8 cellular contexts compared by ENCODE assay signal in genomic region chr2:193963472-193964119, GRCh38.
A peak's percentile ranks its signal among the peaks of the same experiment; 100 is the strongest.
DNase-seq lines count a peak whose midpoint lies in the region; ATAC-seq, FAIRE-seq and TF ChIP-seq lines count a peak whose summit lies in the region.

No MANE protein-coding gene starts in this region.

- H3K79me2 ChIP-seq in HepG2 (ENCODE audit: insufficient read depth, low read length) (no peaks in the 10 kb centered on the region), keratinocyte (ENCODE audit: control insufficient read depth, insufficient read depth, low read length) (no peaks in the 10 kb centered on the region)

- no peak for TF ChIP-seq POLR2A in HepG2 (IDR thresholded peaks at IDR 0.05; ENCODE audit: insufficient read depth in 1 of 2, low read depth in 2 of 2, low read length in 2 of 2)
- TF ChIP-seq POLR2A in right lobe of liver (IDR thresholded peaks at IDR 0.05) = no peak

- H3K36me3 Mint-ChIP-seq in activated naive CD4-positive, alpha-beta T cell treated with anti-CD3 and anti-CD28 coated beads, Interleukin-2, amount 50 U/mL, for 72 hours = no peaks in the 10 kb centered on the region

- no peak overlapping the region for H2AFZ ChIP-seq in HepG2 (ENCODE audit: low read length)
- H2AFZ ChIP-seq in keratinocyte (ENCODE audit: control insufficient read depth, low read length) = no peak overlapping the region

- H3K9ac ChIP-seq in HepG2 (ENCODE audit: insufficient read depth, low read depth, low read length) (no peak overlapping the region), SK-N-MC (ENCODE audit: insufficient read length) (no peak overlapping the region), keratinocyte (ENCODE audit: control insufficient read depth, extremely low read depth, insufficient read depth, low read length) (no peak overlapping the region)

- ATAC-seq in HepG2 = peak; percentile 89
- no peak for ATAC-seq in right lobe of liver
- ATAC-seq in HG03108 (IDR thresholded peaks at IDR 0.05; ENCODE audit: unreplicated experiment) = peak; percentile 55
- ATAC-seq in activated naive CD4-positive, alpha-beta T cell treated with anti-CD3 and anti-CD28 coated beads, Interleukin-2, amount 50 U/mL, for 72 hours = no peak

- CTCF ChIA-PET in HepG2 (lab: Yijun Ruan, JAX; ENCODE audit: low intra/inter-chr PET ratio, low total read pairs) = interaction anchor here (1.6 kb wide), 1 partner anchor 268 kb away, joined by 10 read pairs; no protein-coding TSS in a partner anchor

- no peak for TF ChIP-seq RAD21 in HepG2 (CRISPR knock-in tag; IDR thresholded peaks at IDR 0.05)

- POLR2A ChIA-PET in HepG2 (lab: Yijun Ruan, JAX) = no interaction called here

- TF ChIP-seq CTCF in HepG2 (CRISPR knock-in tag; IDR thresholded peaks at IDR 0.05) (peak; percentile 55), right lobe of liver (IDR thresholded peaks at IDR 0.05) (peak in 1 of 4 donors; percentile 24), keratinocyte (optimal IDR thresholded peaks at IDR 0.05 in 1 of 3, IDR thresholded peaks at IDR 0.05 in 1 of 3, conservative IDR thresholded peaks at IDR 0.05 in 1 of 3; ENCODE audit: extremely low read depth in 1 of 3, insufficient read depth in 2 of 3, low read length in 3 of 3) (peak in 2 of 3 experiments; percentile 32 to 48)

- no peak overlapping the region for H3K4me3 ChIP-seq in HepG2 (replicated peaks in 1 of 3; ENCODE audit: insufficient read depth in 1 of 3, low read depth in 2 of 3, low read length in 3 of 3)
- H3K4me3 ChIP-seq in right lobe of liver = no peak overlapping the region
- H3K4me3 ChIP-seq in SK-N-MC = 0 out of 2 replicates have a peak overlapping the region, but pooled peaks have one; percentile 4
- H3K4me3 ChIP-seq in keratinocyte (ENCODE audit: control insufficient read depth in 2 of 3, extremely low read depth in 1 of 3, insufficient read depth in 2 of 3, low read depth in 1 of 3, low read length in 3 of 3) = no peak overlapping the region

- H4K20me1 ChIP-seq in HepG2 (ENCODE audit: insufficient read depth, low read length) (no peaks in the 10 kb centered on the region; the same call in 1 of the 2 replicates), keratinocyte (ENCODE audit: control insufficient read depth, extremely low read depth, insufficient read depth, low read length) (no peaks in the 10 kb centered on the region)

- in situ Hi-C loops in HepG2 (cut with HindIII; ENCODE audit: extremely low pct_ligation_motif_present, low pct_unique_long_range_greater_than_20kb) = loop anchor here (5.0 kb wide), 1 partner anchor 271 kb away; no protein-coding TSS in a partner anchor

- H3K4me2 ChIP-seq in HepG2 (ENCODE audit: low read depth, low read length) = no peak overlapping the region
- no peak overlapping the region for H3K4me2 ChIP-seq in keratinocyte (ENCODE audit: control insufficient read depth, extremely low read depth, insufficient read depth, low read depth, low read length)

- no peaks in the 10 kb centered on the region for H3K36me3 ChIP-seq in HepG2 (replicated peaks in 1 of 2; ENCODE audit: control insufficient read depth in 1 of 2, insufficient read depth in 2 of 2, low read length in 2 of 2)
- H3K36me3 ChIP-seq in right lobe of liver = no peaks in the 10 kb centered on the region
- H3K36me3 ChIP-seq in SK-N-MC (ENCODE audit: insufficient read depth, low read length) = no peaks in the 10 kb centered on the region
- H3K36me3 ChIP-seq in keratinocyte (ENCODE audit: control insufficient read depth in 2 of 2, extremely low read depth in 1 of 2, insufficient read depth in 2 of 2, low read length in 2 of 2) = no peaks in the 10 kb centered on the region

- H3K9me1 ChIP-seq in keratinocyte (ENCODE audit: control insufficient read depth, extremely low read depth, insufficient read depth, low read length) = no peaks in the 10 kb centered on the region

- DNase-seq in HepG2 (ENCODE audit: low spot score) (peak; percentile 36), right lobe of liver (no peak), SK-N-MC (ENCODE audit: low read depth, low spot score) (peak; percentile 58), keratinocyte (ENCODE audit: low read depth, low spot score) (no peak), epidermal melanocyte (ENCODE audit: insufficient read length, low spot score) (no peak), GOT3 (lab: John Stamatoyannopoulos, UW) (no peak)
- DNase-seq in activated naive CD4-positive, alpha-beta T cell treated with anti-CD3 and anti-CD28 coated beads, Interleukin-2, amount 50 U/mL, for 72 hours (ENCODE audit: low spot score in 2 of 2) = no peak

- 2% methylated on average over 4 of the region's 4 CpGs for whole genome bisulfite sequencing in HepG2 (ENCODE audit: low lambda C conversion rate)
- 16% methylated on average over 4 of the region's 4 CpGs for WGBS in right lobe of liver (ENCODE audit: insufficient coverage, low coverage, low lambda C conversion rate, missing lambda C conversion rate)

- BruUV-seq in HepG2 (replicated peaks; lab: Mats Ljungman, UMichigan) = no TSS peak

- TF ChIP-seq EP300 in HepG2 (IDR thresholded peaks at IDR 0.05; ENCODE audit: low read depth in 2 of 2, low read length in 2 of 2) (no peak), HepG2 (CRISPR knock-in tag; IDR thresholded peaks at IDR 0.05; ENCODE audit: borderline replicate concordance) (no peak)

- dilution Hi-C loops in keratinocyte (cut with MboI; ENCODE audit: extremely low pct_ligation_motif_present, low sequenced_read_pairs) = no loop called here

- no peaks in the 10 kb centered on the region for H3K9me3 Mint-ChIP-seq in activated naive CD4-positive, alpha-beta T cell treated with anti-CD3 and anti-CD28 coated beads, Interleukin-2, amount 50 U/mL, for 72 hours

- H3K27me3 ChIP-seq in HepG2 (ENCODE audit: control insufficient read depth in 1 of 2, insufficient read depth in 2 of 2, low read length in 2 of 2) = no peaks in the 10 kb centered on the region
- no peaks in the 10 kb centered on the region for H3K27me3 ChIP-seq in right lobe of liver
- no peaks in the 10 kb centered on the region for H3K27me3 ChIP-seq in keratinocyte (ENCODE audit: control insufficient read depth, extremely low read depth, insufficient read depth, low read length)

- H3K27ac Mint-ChIP-seq in activated naive CD4-positive, alpha-beta T cell treated with anti-CD3 and anti-CD28 coated beads, Interleukin-2, amount 50 U/mL, for 72 hours = no peak overlapping the region

- no peak overlapping the region for H3K27ac ChIP-seq in HepG2 (ENCODE audit: extremely low read length, insufficient read depth, low read length)
- H3K27ac ChIP-seq in right lobe of liver = no peak overlapping the region
- H3K27ac ChIP-seq in SK-N-MC = peak overlapping the region; percentile 39; the same call in 1 of the 2 replicates
- no peak overlapping the region for H3K27ac ChIP-seq in keratinocyte (ENCODE audit: control insufficient read depth, insufficient read depth, low read length)

- peak; percentile 21 for FAIRE-seq in HepG2 (lab: Jason Lieb, UNC)
- no peak for FAIRE-seq in keratinocyte (lab: Jason Lieb, UNC)

- no peaks in the 10 kb centered on the region for H3K9me3 ChIP-seq in HepG2 (ENCODE audit: low read length)
- no peaks in the 10 kb centered on the region for H3K9me3 ChIP-seq in right lobe of liver
- 0 out of 2 replicates have a peak, but pooled peaks cover 3% of the 10 kb centered on the region for H3K9me3 ChIP-seq in SK-N-MC (ENCODE audit: low read depth, low read length)
- H3K9me3 ChIP-seq in keratinocyte (ENCODE audit: control insufficient read depth, low read depth, low read length) = no peaks in the 10 kb centered on the region

- H3K4me1 ChIP-seq in HepG2 (ENCODE audit: insufficient read depth, low read length) (no peaks in the 10 kb centered on the region), right lobe of liver (no peaks in the 10 kb centered on the region), keratinocyte (ENCODE audit: control insufficient read depth, extremely low read depth, insufficient read depth, low read length) (no peaks in the 10 kb centered on the region)

- intact Hi-C loops in HepG2 (cut with micrococcal nuclease; ENCODE audit: unreplicated experiment) = loop anchor here (1.0 kb wide), 1 partner anchor 268 kb away; no protein-coding TSS in a partner anchor
- intact Hi-C loops in right lobe of liver (cut with DNase I) = no loop called here

TF ChIP-seq in HepG2, 621 proteins besides CTCF, POLR2A, EP300 and RAD21 (continues in another document):
- TF ChIP-seq HDAC6 (IDR thresholded peaks at IDR 0.05; ENCODE audit: low read depth, low read length) (no peak), STAG1 (CRISPR knock-in tag; IDR thresholded peaks at IDR 0.05) (peak; percentile 73), MED13 (CRISPR knock-in tag; IDR thresholded peaks at IDR 0.05) (no peak), SALL1 (CRISPR knock-in tag; IDR thresholded peaks at IDR 0.05) (no peak), CEBPG (CRISPR knock-in tag; IDR thresholded peaks at IDR 0.05) (peak; percentile 16; the same call in 1 of the 2 replicates), CCDC6 (CRISPR knock-in tag; IDR thresholded peaks at IDR 0.05) (no peak), ZBTB8A (CRISPR knock-in tag; IDR thresholded peaks at IDR 0.05; ENCODE audit: borderline replicate concordance, low read depth) (no peak), ZFP36 (IDR thresholded peaks at IDR 0.05; ENCODE audit: borderline replicate concordance, low read depth, low read length, partially characterized antibody) (no peak), ATF7 (IDR thresholded peaks at IDR 0.05) (peak; percentile 57; the same call in 1 of the 2 replicates), ATF7 (CRISPR knock-in tag; IDR thresholded peaks at IDR 0.05) (no peak), DBP (CRISPR knock-in tag; IDR thresholded peaks at IDR 0.05; ENCODE audit: not compliant biosample characterization) (no peak), GTF3A (CRISPR knock-in tag; conservative IDR thresholded peaks at IDR 0.05) (no peak), ETS1 (CRISPR knock-in tag; IDR thresholded peaks at IDR 0.05) (no peak), REL (CRISPR knock-in tag; conservative IDR thresholded peaks at IDR 0.05) (no peak), ZNF772 (CRISPR knock-in tag; IDR thresholded peaks at IDR 0.05) (no peak), ZNF264 (CRISPR knock-in tag; IDR thresholded peaks at IDR 0.05) (no peak)

Comparison
In these comparisons a context has a peak if more than half of its experiments do, and no peak if none do; other contexts are left out.
1. ATAC-seq: peak in HepG2 (single experiment) and HG03108 (single experiment); none in right lobe of liver (0 of 4) and activated naive CD4-positive, alpha-beta T cell treated with anti-CD3 and anti-CD28 coated beads, Interleukin-2, amount 50 U/mL, for 72 hours (0 of 2).
2. DNase-seq: peak in HepG2 (single experiment) and SK-N-MC (single experiment); none in right lobe of liver (0 of 3), keratinocyte (single experiment), activated naive CD4-positive, alpha-beta T cell treated with anti-CD3 and anti-CD28 coated beads, Interleukin-2, amount 50 U/mL, for 72 hours (0 of 2), epidermal melanocyte (single experiment) and GOT3 (single experiment).